24 cellular contexts compared by ENCODE assay signal in the genomic region with DNA sequence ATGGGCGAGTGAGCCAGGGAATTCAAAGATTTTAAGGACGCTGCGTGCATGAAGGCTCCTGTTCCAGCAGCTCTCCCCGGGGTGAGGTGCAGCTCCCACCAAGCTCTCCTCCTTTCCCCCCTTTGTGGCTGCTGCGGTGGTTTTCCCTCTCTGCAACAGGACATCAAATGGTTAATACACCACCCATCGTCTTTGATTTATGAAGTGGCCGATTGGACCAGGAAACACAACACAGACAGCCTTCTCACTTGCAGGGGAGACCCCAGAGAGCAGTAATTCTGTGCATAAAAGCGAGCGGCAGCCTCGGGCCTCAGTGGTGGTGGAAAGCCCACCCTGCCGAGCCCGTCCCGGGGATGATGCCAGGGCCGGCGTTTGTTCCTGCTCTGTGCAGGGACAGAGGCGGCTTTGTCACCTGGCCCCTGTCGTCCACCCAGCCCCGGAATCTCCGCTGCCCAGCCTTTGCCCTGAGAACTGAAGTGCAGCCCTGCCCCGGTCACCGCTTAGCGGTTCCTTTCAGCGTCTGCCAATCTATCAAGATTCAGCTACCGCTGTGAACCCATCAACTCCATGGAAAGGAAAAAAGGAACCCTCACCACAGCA.
DNase-seq lines count a peak whose midpoint lies in the region; TF ChIP-seq lines count a peak whose summit lies in the region.
"Had no signal": no experiment of that assay in that cellular context is flagged by ENCODE, and none has a peak within 500 bp of the region (broad histone marks: within the 10 kb centered on the region; RNA-seq: fewer than 3 reads in every experiment).

No MANE protein-coding gene starts in this region.

- peaks cover 5% of the 10 kb centered on the region for H3K4me1 ChIP-seq in hepatocyte (ENCODE audit: insufficient read depth)
- H3K4me1 ChIP-seq: BLaER1, HAP-1, Peyer's patch had no signal

- H4K20me1 ChIP-seq in hepatocyte (ENCODE audit: insufficient read depth, poor library complexity, severe bottlenecking) = no peaks in the 10 kb centered on the region
- H4K20me1 ChIP-seq: BLaER1 had no signal

- H3K27ac ChIP-seq in hepatocyte = no peak overlapping the region
- H3K27ac ChIP-seq: BLaER1, Peyer's patch had no signal

- TF ChIP-seq CTCF in hepatocyte (IDR thresholded peaks at IDR 0.05; ENCODE audit: poor library complexity) = no peak
- no peak for TF ChIP-seq CTCF in nephron progenitor cell (IDR thresholded peaks at IDR 0.05)
- TF ChIP-seq CTCF in type B pancreatic cell (conservative IDR thresholded peaks at IDR 0.05) = no peak

- H3K4me3 Mint-ChIP-seq in nephron progenitor cell = peak overlapping the region; percentile 69
- H3K4me3 Mint-ChIP-seq in type B pancreatic cell = peak overlapping the region; percentile 74
- H3K4me3 Mint-ChIP-seq: CD4-positive, CD25-positive, alpha-beta regulatory T cell; GM23338; HFFc6 had no signal

- no peaks in the 10 kb centered on the region for H3K9me3 ChIP-seq in hepatocyte (ENCODE audit: low read depth)
- H3K9me3 ChIP-seq: BLaER1, HAP-1, MG63, Peyer's patch, SK-N-SH had no signal

- H3K36me3 ChIP-seq in hepatocyte (replicated peaks; ENCODE audit: insufficient read depth, low read depth) = no peaks in the 10 kb centered on the region
- H3K36me3 ChIP-seq: BLaER1, HAP-1, MG63, Peyer's patch had no signal

- H3K27me3 Mint-ChIP-seq in nephron progenitor cell (ENCODE audit: low read depth, poor library complexity) = peaks cover 23% of the 10 kb centered on the region
- H3K27me3 Mint-ChIP-seq in type B pancreatic cell = peaks cover 48% of the 10 kb centered on the region

- no peak overlapping the region for H2AFZ ChIP-seq in hepatocyte
- H2AFZ ChIP-seq: GM23338 had no signal

- no peaks in the 10 kb centered on the region for H3K9me3 Mint-ChIP-seq in nephron progenitor cell
- no peaks in the 10 kb centered on the region for H3K9me3 Mint-ChIP-seq in type B pancreatic cell
- H3K9me3 Mint-ChIP-seq: CD4-positive, CD25-positive, alpha-beta regulatory T cell; GM23338; HFFc6 had no signal

- H3K27ac Mint-ChIP-seq in nephron progenitor cell = peak overlapping the region; percentile 82
- H3K27ac Mint-ChIP-seq in type B pancreatic cell = peak overlapping the region; percentile 38
- H3K27ac Mint-ChIP-seq: CD4-positive, CD25-positive, alpha-beta regulatory T cell; GM23338; HFFc6 had no signal

- DNase-seq in SK-N-DZ (ENCODE audit: low spot score) (peak; percentile 13), hepatocyte (ENCODE audit: low spot score) (no peak), nephron progenitor cell (peak; percentile 52), type B pancreatic cell (ENCODE audit: extremely low spot score, unreplicated experiment) (peak; percentile 76), DMS153 (lab: John Stamatoyannopoulos, UW) (no peak), OCI-M2 (lab: John Stamatoyannopoulos, UW; ENCODE audit: unreplicated experiment) (no peak), NCI-H1417 (lab: John Stamatoyannopoulos, UW) (no peak)
- DNase-seq in stimulated activated CD4-positive, alpha-beta T cell treated with anti-CD3 and anti-CD28 coated beads, Interleukin-4, amount 100 ng/mL, for 24 hours = no peak
- DNase-seq: CD4-positive, CD25-positive, alpha-beta regulatory T cell; DMS53; HFFc6; KG1; MG63; NCI-H1694; NCI-H2029 treated with DMSO at 0.1 percent for 48 hours; NCI-H2227 treated with DMSO at 0.1 percent for 48 hours; NCI-H510A; NCI-H69; Peyer's patch; SHP77 treated with DMSO at 0.1 percent for 48 hours; SK-N-SH had no signal

- H3K36me3 Mint-ChIP-seq in nephron progenitor cell (ENCODE audit: low read depth) (no peaks in the 10 kb centered on the region), type B pancreatic cell (no peaks in the 10 kb centered on the region)
- H3K36me3 Mint-ChIP-seq: CD4-positive, CD25-positive, alpha-beta regulatory T cell had no signal

- WGBS in hepatocyte (ENCODE audit: low lambda C conversion rate, missing lambda C conversion rate) = 44% methylated on average over 24 of the region's 24 CpGs

- no peaks in the 10 kb centered on the region for H3K9me2 ChIP-seq in hepatocyte (replicated peaks; ENCODE audit: insufficient read depth)
- H3K9me2 ChIP-seq: SK-N-SH had no signal

- H3K4me2 ChIP-seq in hepatocyte = peak overlapping the region; percentile 41
- H3K4me2 ChIP-seq: BLaER1, GM23338, SK-N-SH had no signal

- H3K27me3 ChIP-seq in hepatocyte = no peaks in the 10 kb centered on the region
- H3K27me3 ChIP-seq: BLaER1, MG63, Peyer's patch had no signal

- H3K4me3 ChIP-seq in hepatocyte = no peak overlapping the region
- H3K4me3 ChIP-seq: BLaER1, GM23338, HAP-1, MG63, Peyer's patch had no signal

- no peaks in the 10 kb centered on the region for H3K79me2 ChIP-seq in hepatocyte

- H3K4me1 Mint-ChIP-seq in nephron progenitor cell (peaks cover 80% of the 10 kb centered on the region), type B pancreatic cell (ENCODE audit: unreplicated experiment) (peaks cover 63% of the 10 kb centered on the region)
- H3K4me1 Mint-ChIP-seq: GM23338 had no signal

Comparison
In these comparisons a context has a peak if more than half of its experiments do, and no peak if none do; other contexts are left out.
1. DNase-seq: peak in SK-N-DZ (single experiment), nephron progenitor cell (single experiment) and type B pancreatic cell (single experiment); none in hepatocyte (single experiment), DMS153 (single experiment), stimulated activated CD4-positive, alpha-beta T cell treated with anti-CD3 and anti-CD28 coated beads, Interleukin-4, amount 100 ng/mL, for 24 hours (single experiment), OCI-M2 (single experiment) and NCI-H1417 (0 of 3).